Comparison of ENCODE assay signal across 39 cellular contexts in genomic region chr6:67812125-67812524, GRCh38.
"Had no signal": no experiment of that assay in that cellular context is flagged by ENCODE, and none has a peak within 500 bp of the region (broad histone marks: within the 10 kb centered on the region; RNA-seq: fewer than 3 reads in every experiment).

No MANE protein-coding gene starts in this region.

- H3K27ac ChIP-seq: adrenal gland, ascending aorta, body of pancreas, brain microvascular endothelial cell, breast epithelium, cardiac muscle cell had no signal

- FAIRE-seq: astrocyte, bronchial epithelial cell had no signal

- H3K27me3 ChIP-seq: adrenal gland, ascending aorta, body of pancreas, brain microvascular endothelial cell, breast epithelium, cardiac muscle cell had no signal

- H3K27me3 Mint-ChIP-seq: activated naive CD4-positive, alpha-beta T cell treated with anti-CD3 and anti-CD28 coated beads, Interleukin-2, amount 10 ng/mL, durations not matched to agents 7 days and 5 days; activated naive CD4-positive, alpha-beta T cell treated with anti-CD3 and anti-CD28 coated beads, Interleukin-2, amount 50 U/mL, for 24 hours; activated naive CD8-positive, alpha-beta T cell; activated naive CD8-positive, alpha-beta T cell treated with anti-CD3 and anti-CD28 coated beads for 36 hours; activated naive CD8-positive, alpha-beta T cell treated with anti-CD3 and anti-CD28 coated beads, Interleukin-2, amount 10 ng/mL, durations not matched to agents 7 days and 5 days; activated naive CD8-positive, alpha-beta T cell treated with anti-CD3 and anti-CD28 coated beads, Interleukin-2, amount 50 U/mL, for 24 hours; activated T-cell treated with anti-CD3 and anti-CD28 coated beads, Interleukin-2, amount 50 U/mL, for 24 hours; activated T-helper 17 cell treated with anti-CD3 and anti-CD28 coated beads, Interleukin-2, amount 50 U/mL, for 72 hours; central memory CD8-positive, alpha-beta T cell had no signal

- H3K4me3 Mint-ChIP-seq: activated naive CD4-positive, alpha-beta T cell treated with anti-CD3 and anti-CD28 coated beads for 36 hours; activated naive CD4-positive, alpha-beta T cell treated with anti-CD3 and anti-CD28 coated beads, Interleukin-2, amount 10 ng/mL, durations not matched to agents 7 days and 5 days; activated naive CD4-positive, alpha-beta T cell treated with anti-CD3 and anti-CD28 coated beads, Interleukin-2, amount 50 U/mL, for 24 hours; activated naive CD8-positive, alpha-beta T cell; activated naive CD8-positive, alpha-beta T cell treated with anti-CD3 and anti-CD28 coated beads for 36 hours; activated naive CD8-positive, alpha-beta T cell treated with anti-CD3 and anti-CD28 coated beads, Interleukin-2, amount 10 ng/mL, durations not matched to agents 7 days and 5 days; activated naive CD8-positive, alpha-beta T cell treated with anti-CD3 and anti-CD28 coated beads, Interleukin-2, amount 50 U/mL, for 24 hours; activated T-cell treated with anti-CD3 and anti-CD28 coated beads, Interleukin-2, amount 50 U/mL, for 24 hours; activated T-cell treated with anti-CD3 and anti-CD28 coated beads, Interleukin-2, amount 50 U/mL, for 4 hours; activated T-cell treated with anti-CD3 and anti-CD28 coated beads, Interleukin-2, amount 50 U/mL, for 72 hours; activated T-helper 1 cell treated with anti-CD3 and anti-CD28 coated beads, Interleukin-12 subunit alpha, Interleukin-12 subunit beta, Interleukin-2, Interleukin-4 antibody, amounts not matched to agents 30 ng/mL and 10 ng/mL and 1 ng/mL, durations not matched to agents 14 hours and 24 hours and 36 hours; activated T-helper 17 cell treated with anti-CD3 and anti-CD28 coated beads, Interleukin-2, amount 50 U/mL, for 72 hours; brain; central memory CD8-positive, alpha-beta T cell had no signal

- H3K4me1 ChIP-seq: adrenal gland, ascending aorta, body of pancreas, breast epithelium had no signal

- H3K9me3 ChIP-seq: body of pancreas had no signal

- H3K36me3 ChIP-seq: adrenal gland, ascending aorta, brain microvascular endothelial cell, breast epithelium, cardiac muscle cell had no signal

- H3K36me3 Mint-ChIP-seq: activated naive CD4-positive, alpha-beta T cell treated with anti-CD3 and anti-CD28 coated beads, Interleukin-2, amount 10 ng/mL, durations not matched to agents 7 days and 5 days; activated naive CD4-positive, alpha-beta T cell treated with anti-CD3 and anti-CD28 coated beads, Interleukin-2, amount 50 U/mL, for 24 hours; activated naive CD8-positive, alpha-beta T cell; activated naive CD8-positive, alpha-beta T cell treated with anti-CD3 and anti-CD28 coated beads for 36 hours; activated naive CD8-positive, alpha-beta T cell treated with anti-CD3 and anti-CD28 coated beads, Interleukin-2, amount 10 ng/mL, durations not matched to agents 7 days and 5 days; brain had no signal

- H3K27ac Mint-ChIP-seq: activated naive CD4-positive, alpha-beta T cell treated with anti-CD3 and anti-CD28 coated beads for 36 hours; activated naive CD4-positive, alpha-beta T cell treated with anti-CD3 and anti-CD28 coated beads, Interleukin-2, amount 10 ng/mL, durations not matched to agents 7 days and 5 days; activated naive CD4-positive, alpha-beta T cell treated with anti-CD3 and anti-CD28 coated beads, Interleukin-2, amount 50 U/mL, for 24 hours; activated naive CD4-positive, alpha-beta T cell treated with anti-CD3 and anti-CD28 coated beads, Interleukin-2, amount 50 U/mL, for 72 hours; activated naive CD8-positive, alpha-beta T cell; activated naive CD8-positive, alpha-beta T cell treated with anti-CD3 and anti-CD28 coated beads for 36 hours; activated naive CD8-positive, alpha-beta T cell treated with anti-CD3 and anti-CD28 coated beads, Interleukin-2, amount 10 ng/mL, durations not matched to agents 7 days and 5 days; activated naive CD8-positive, alpha-beta T cell treated with anti-CD3 and anti-CD28 coated beads, Interleukin-2, amount 50 U/mL, for 24 hours; activated T-cell treated with anti-CD3 and anti-CD28 coated beads, Interleukin-2, amount 50 U/mL, for 24 hours; activated T-cell treated with anti-CD3 and anti-CD28 coated beads, Interleukin-2, amount 50 U/mL, for 72 hours; activated T-helper 1 cell treated with anti-CD3 and anti-CD28 coated beads, Interleukin-12 subunit alpha, Interleukin-12 subunit beta, Interleukin-2, Interleukin-4 antibody, amounts not matched to agents 30 ng/mL and 10 ng/mL and 1 ng/mL, durations not matched to agents 14 hours and 24 hours and 36 hours; activated T-helper 17 cell treated with anti-CD3 and anti-CD28 coated beads, Interleukin-2, amount 50 U/mL, for 72 hours; activated T-helper 2 cell treated with anti-CD3 and anti-CD28 coated beads, Interferon-gamma antibody, Interleukin-2, Interleukin-4, amounts not matched to agents 10 μg/mL and 5 μg/mL and 100 μg/mL, durations not matched to agents 14 hours and 24 hours and 36 hours had no signal

- H3K4me1 Mint-ChIP-seq: activated naive CD4-positive, alpha-beta T cell treated with anti-CD3 and anti-CD28 coated beads, Interleukin-2, amount 10 ng/mL, durations not matched to agents 7 days and 5 days; activated naive CD4-positive, alpha-beta T cell treated with anti-CD3 and anti-CD28 coated beads, Interleukin-2, amount 50 U/mL, for 24 hours; activated naive CD8-positive, alpha-beta T cell treated with anti-CD3 and anti-CD28 coated beads for 36 hours; activated naive CD8-positive, alpha-beta T cell treated with anti-CD3 and anti-CD28 coated beads, Interleukin-2, amount 10 ng/mL, durations not matched to agents 7 days and 5 days; activated naive CD8-positive, alpha-beta T cell treated with anti-CD3 and anti-CD28 coated beads, Interleukin-2, amount 50 U/mL, for 24 hours; activated T-helper 17 cell treated with anti-CD3 and anti-CD28 coated beads, Interleukin-2, amount 50 U/mL, for 72 hours; brain; central memory CD8-positive, alpha-beta T cell had no signal

- ATAC-seq: activated naive CD4-positive, alpha-beta T cell treated with anti-CD3 and anti-CD28 coated beads, Interleukin-2, amount 50 U/mL, for 72 hours; activated naive CD8-positive, alpha-beta T cell treated with anti-CD3 and anti-CD28 coated beads, Interleukin-2, amount 50 U/mL, for 24 hours; activated T-cell treated with anti-CD3 and anti-CD28 coated beads, Interleukin-2, amount 50 U/mL, for 4 hours; activated T-cell treated with anti-CD3 and anti-CD28 coated beads, Interleukin-2, amount 50 U/mL, for 72 hours; activated T-helper 17 cell treated with anti-CD3 and anti-CD28 coated beads, Interleukin-2, amount 50 U/mL, for 72 hours; body of pancreas had no signal

- DNase-seq: activated effector memory CD4-positive, alpha-beta T cell treated with anti-CD3 and anti-CD28 coated beads, Interleukin-2, amount 50 U/mL, for 16 hours; activated effector memory CD4-positive, alpha-beta T cell treated with Interleukin-2 at 50 U/mL for 16 hours; activated gamma-delta T cell; activated gamma-delta T cell treated with Interleukin-2 at 50 U/mL for 16 hours; activated naive CD4-positive, alpha-beta T cell; activated naive CD4-positive, alpha-beta T cell treated with anti-CD3 and anti-CD28 coated beads for 36 hours; activated naive CD4-positive, alpha-beta T cell treated with anti-CD3 and anti-CD28 coated beads, Interleukin-2, amount 10 ng/mL, durations not matched to agents 7 days and 5 days; activated naive CD4-positive, alpha-beta T cell treated with anti-CD3 and anti-CD28 coated beads, Interleukin-2, amount 50 U/mL, for 16 hours; activated naive CD4-positive, alpha-beta T cell treated with Interleukin-2 at 50 U/mL for 16 hours; activated naive CD8-positive, alpha-beta T cell treated with anti-CD3 and anti-CD28 coated beads for 36 hours; activated naive CD8-positive, alpha-beta T cell treated with anti-CD3 and anti-CD28 coated beads, Interleukin-2, amount 10 ng/mL, durations not matched to agents 7 days and 5 days; activated naive CD8-positive, alpha-beta T cell treated with anti-CD3 and anti-CD28 coated beads, Interleukin-2, amount 50 U/mL, for 24 hours; activated T-cell treated with anti-CD3 and anti-CD28 coated beads, Interleukin-2, amount 50 U/mL, for 24 hours; activated T-cell treated with anti-CD3 and anti-CD28 coated beads, Interleukin-2, amount 50 U/mL, for 4 hours; activated T-cell treated with anti-CD3 and anti-CD28 coated beads, Interleukin-2, amount 50 U/mL, for 48 hours; activated T-cell treated with anti-CD3 and anti-CD28 coated beads, Interleukin-2, amount 50 U/mL, for 72 hours; adrenal gland; amniotic stem cell; amygdala; anterior cingulate cortex; aorta; body of pancreas; brain microvascular endothelial cell; caudate nucleus; central memory CD4-positive, alpha-beta T cell; cerebellar nuclear complex had no signal

- H3K4me3 ChIP-seq: adrenal gland, ascending aorta, body of pancreas, breast epithelium, cardiac muscle cell had no signal
